ENCODE assay signal across 8 cellular contexts in genomic region chr17:67993998-67994361, GRCh38. TPM values are rescaled to one million over a fixed set of nuclear protein-coding genes. Genes with fewer than 3 reads are reported as not detected.
A peak's percentile ranks its signal among the peaks of the same experiment; 100 is the strongest.
DNase-seq lines count a peak whose midpoint lies in the region; ATAC-seq, FAIRE-seq and TF ChIP-seq lines count a peak whose summit lies in the region.

No MANE protein-coding gene starts in this region.

- no peak for ATAC-seq in activated T-cell treated with anti-CD3 and anti-CD28 coated beads, Interleukin-2, amount 50 U/mL, for 4 hours
- peak; percentile 3; the same call in 1 of the 3 replicates for ATAC-seq in HepG2
- ATAC-seq in GM19397 (IDR thresholded peaks at IDR 0.05; ENCODE audit: unreplicated experiment): no peak

- peak overlapping the region; percentile 89 for H3K27ac ChIP-seq in HepG2 (ENCODE audit: extremely low read length, insufficient read depth, low read length)
- peak overlapping the region; percentile 96 to 99 (median 98) for H3K27ac ChIP-seq in transverse colon

- POLR2A ChIA-PET in MCF 10A (lab: Yijun Ruan, JAX) (interaction anchor here (0.6 to 6.4 kb wide), 21 partner anchors 9 to 1499 kb away, joined by 3 to 84 read pairs (median 5); partner anchors contain the start of genes ABCA5, AMZ2, BPTF and KPNA2), HepG2 (lab: Yijun Ruan, JAX) (interaction anchor here (1.0 to 2.7 kb wide), 6 partner anchors 26 to 1333 kb away, joined by 3 to 25 read pairs (median 6); partner anchors contain the start of genes ABCA5 and KPNA2)

- in situ Hi-C loops in HepG2 (cut with HindIII; ENCODE audit: extremely low pct_ligation_motif_present, low pct_unique_long_range_greater_than_20kb): no loop called here
- in situ Hi-C loops in transverse colon (cut with MboI; ENCODE audit: low pct_ligation_motif_present in 1 of 4, low pct_unique_long_range_greater_than_20kb in 1 of 4, low sequenced_read_pairs in 3 of 4): no loop called here

- TF ChIP-seq POLR2A in HepG2 (IDR thresholded peaks at IDR 0.05; ENCODE audit: insufficient read depth in 1 of 2, low read depth in 2 of 2, low read length in 2 of 2) (no peak), transverse colon (IDR thresholded peaks at IDR 0.05) (no peak)

- H3K27me3 Mint-ChIP-seq in activated T-cell treated with anti-CD3 and anti-CD28 coated beads, Interleukin-2, amount 50 U/mL, for 4 hours (ENCODE audit: low read depth): peaks cover 14% of the 10 kb centered on the region
- no peaks in the 10 kb centered on the region for H3K27me3 Mint-ChIP-seq in MCF 10A (ENCODE audit: insufficient read depth, unreplicated experiment)

- H3K4me3 ChIP-seq in MG63 (peak overlapping the region; percentile 90), HepG2 (replicated peaks in 1 of 3; ENCODE audit: insufficient read depth in 1 of 3, low read depth in 2 of 3, low read length in 3 of 3) (peak overlapping the region; percentile 62 to 89 (median 72)), transverse colon (peak overlapping the region; percentile 61 to 83 (median 82))

- H4K20me1 ChIP-seq in HepG2 (ENCODE audit: insufficient read depth, low read length): no peaks in the 10 kb centered on the region

- DNase-seq in activated T-cell treated with anti-CD3 and anti-CD28 coated beads, Interleukin-2, amount 50 U/mL, for 4 hours: no peak
- DNase-seq in activated T-cell treated with anti-CD3 and anti-CD28 coated beads for 4 hours (no peak), MG63 (no peak), MCF 10A (ENCODE audit: unreplicated experiment) (peak; percentile 33), HepG2 (ENCODE audit: low spot score) (peak; percentile 28), transverse colon (no peak)
- no peak for DNase-seq in stimulated activated naive CD4-positive, alpha-beta T cell treated with Interleukin-2 at 50 U/mL for 16 hours (lab: John Stamatoyannopoulos, UW)

- BruUV-seq in MCF 10A (replicated peaks; lab: Mats Ljungman, UMichigan) (no TSS peak), HepG2 (replicated peaks; lab: Mats Ljungman, UMichigan) (no TSS peak)

- TF ChIP-seq RAD21 in HepG2 (CRISPR knock-in tag; IDR thresholded peaks at IDR 0.05): no peak

- H3K27ac Mint-ChIP-seq in MCF 10A (ENCODE audit: low read depth, unreplicated experiment): peak overlapping the region; percentile 79

- intact Hi-C loops in MCF 10A (cut with micrococcal nuclease): loop anchor here (2.0 to 10.0 kb wide), 2 partner anchors 25 to 111 kb away; no protein-coding TSS in a partner anchor
- intact Hi-C loops in HepG2 (cut with micrococcal nuclease; ENCODE audit: unreplicated experiment): loop anchor here (2.0 kb wide), 1 partner anchor 19 kb away; no protein-coding TSS in a partner anchor
- intact Hi-C loops in transverse colon (cut with DNase I; ENCODE audit: low total_unique reads): no loop called here

- no peaks in the 10 kb centered on the region for H3K9me3 ChIP-seq in MG63
- H3K9me3 ChIP-seq in HepG2 (ENCODE audit: low read length): no peaks in the 10 kb centered on the region
- no peaks in the 10 kb centered on the region for H3K9me3 ChIP-seq in transverse colon

- H3K79me2 ChIP-seq in HepG2 (ENCODE audit: insufficient read depth, low read length): no peaks in the 10 kb centered on the region

- peak overlapping the region; percentile 79 for H3K9ac ChIP-seq in HepG2 (ENCODE audit: insufficient read depth, low read depth, low read length)

- WGBS in HepG2 (ENCODE audit: low lambda C conversion rate): under 1% methylated on average over 21 of the region's 21 CpGs
- WGBS in transverse colon (ENCODE audit: low coverage in 1 of 2), 2 donors: 3 to 4% methylated on average over 8 to 21 of the region's 21 CpGs

- peaks cover 28% of the 10 kb centered on the region for H3K4me1 Mint-ChIP-seq in activated T-cell treated with anti-CD3 and anti-CD28 coated beads, Interleukin-2, amount 50 U/mL, for 4 hours (ENCODE audit: low read depth)
- H3K4me1 Mint-ChIP-seq in MCF 10A (ENCODE audit: insufficient read depth, unreplicated experiment): peaks cover 26% of the 10 kb centered on the region

- H3K36me3 ChIP-seq in MG63 (no peaks in the 10 kb centered on the region; the same call in 1 of the 2 replicates), HepG2 (replicated peaks in 1 of 2; ENCODE audit: control insufficient read depth in 1 of 2, insufficient read depth in 2 of 2, low read length in 2 of 2) (no peaks in the 10 kb centered on the region), transverse colon (no peaks in the 10 kb centered on the region)

- TF ChIP-seq CTCF in MCF 10A (IDR thresholded peaks at IDR 0.05; ENCODE audit: unreplicated experiment): no peak
- TF ChIP-seq CTCF in HepG2 (CRISPR knock-in tag; IDR thresholded peaks at IDR 0.05): no peak
- TF ChIP-seq CTCF in transverse colon (IDR thresholded peaks at IDR 0.05): no peak

- H3K4me2 ChIP-seq in HepG2 (ENCODE audit: low read depth, low read length): peak overlapping the region; percentile 99

- peaks cover 36% of the 10 kb centered on the region for H3K4me1 ChIP-seq in HepG2 (ENCODE audit: insufficient read depth, low read length)
- peaks cover 9 to 28% (median 18%) of the 10 kb centered on the region in 4 donors for H3K4me1 ChIP-seq in transverse colon

- H3K4me3 Mint-ChIP-seq in activated T-cell treated with anti-CD3 and anti-CD28 coated beads, Interleukin-2, amount 50 U/mL, for 4 hours: peak overlapping the region; percentile 80
- peak overlapping the region; percentile 77 for H3K4me3 Mint-ChIP-seq in MCF 10A (ENCODE audit: unreplicated experiment)

- TF ChIP-seq EP300 in HepG2 (IDR thresholded peaks at IDR 0.05; ENCODE audit: low read depth in 2 of 2, low read length in 2 of 2): no peak
- no peak for TF ChIP-seq EP300 in HepG2 (CRISPR knock-in tag; IDR thresholded peaks at IDR 0.05; ENCODE audit: borderline replicate concordance)
- TF ChIP-seq EP300 in transverse colon (IDR thresholded peaks at IDR 0.05; ENCODE audit: low read depth): no peak

- no peak for FAIRE-seq in HepG2 (lab: Jason Lieb, UNC)

- no peaks in the 10 kb centered on the region for H3K36me3 Mint-ChIP-seq in activated T-cell treated with anti-CD3 and anti-CD28 coated beads, Interleukin-2, amount 50 U/mL, for 4 hours (ENCODE audit: insufficient read depth)
- H3K36me3 Mint-ChIP-seq in MCF 10A (ENCODE audit: insufficient read depth, unreplicated experiment): peaks cover 5% of the 10 kb centered on the region

- no peak overlapping the region for H2AFZ ChIP-seq in HepG2 (ENCODE audit: low read length)

- CTCF ChIA-PET in MCF 10A (lab: Yijun Ruan, JAX): no interaction called here
- CTCF ChIA-PET in HepG2 (lab: Yijun Ruan, JAX; ENCODE audit: low intra/inter-chr PET ratio, low total read pairs): no interaction called here

- peaks cover 4% of the 10 kb centered on the region; the same call in 1 of the 2 replicates for H3K27me3 ChIP-seq in MG63
- peaks cover 0 to 7% of the 10 kb centered on the region in 2 experiments; a peak in 1 of 5 replicates for H3K27me3 ChIP-seq in HepG2 (ENCODE audit: control insufficient read depth in 1 of 2, insufficient read depth in 2 of 2, low read length in 2 of 2)
- H3K27me3 ChIP-seq in transverse colon: peaks cover 6% of the 10 kb centered on the region

- H3K9me3 Mint-ChIP-seq in activated T-cell treated with anti-CD3 and anti-CD28 coated beads, Interleukin-2, amount 50 U/mL, for 4 hours: no peaks in the 10 kb centered on the region
- no peaks in the 10 kb centered on the region for H3K9me3 Mint-ChIP-seq in MCF 10A (ENCODE audit: unreplicated experiment)

RNA-seq across cellular contexts. Expression of gene C17orf58, which starts 2.3 kb away (rescaled TPM):
- 10 to 100 TPM; 14.9 to 24.3 (median 19.2) TPM for total RNA-seq in activated T-cell treated with anti-CD3 and anti-CD28 coated beads, Interleukin-2, amount 50 U/mL, for 4 hours
- 5.2 and 21.1 TPM in 2 replicates for total RNA-seq in MG63 (2014; rRNA removed; shearing (Covaris generic); ENCODE audit: low replicate concordance)
- total RNA-seq in MCF 10A (2022) (9.5 and 12.9 TPM in 2 replicates), HepG2 (2016; rRNA removed; fragmentation: Illumina TruSeq; extraction: Trizol) (15.6 and 15.8 TPM in 2 replicates), transverse colon (10 to 100 TPM in 2 of 4 donors, 1 to 10 TPM in 1, under 1 TPM in 1; 0.80 to 19.5 (median 8.1) TPM)
- 12.9 and 19.3 TPM in 2 replicates for total RNA-seq in HepG2 (2016; cell fraction: cytosol; rRNA removed; fragmentation: Illumina TruSeq; extraction: Trizol; ENCODE audit: low read depth)
- total RNA-seq in HepG2 (2016; cell fraction: insoluble cytoplasmic fraction; rRNA removed; fragmentation: Illumina TruSeq; extraction: Trizol): 16.5 and 17.3 TPM in 2 replicates
- total RNA-seq in HepG2 (2016; cell fraction: membrane; rRNA removed; fragmentation: Illumina TruSeq; extraction: Trizol): 26.7 and 28.4 TPM in 2 replicates
- 7.5 and 8.2 TPM in 2 replicates for total RNA-seq in HepG2 (2016; cell fraction: nucleus; rRNA removed; fragmentation: Illumina TruSeq; extraction: Trizol)
- polyA plus RNA-seq in HepG2 (2011; rRNA removed): 14.7 and 15.8 TPM in 2 replicates
- 13.6 and 14.2 TPM in 2 replicates for polyA plus RNA-seq in HepG2 (2011; cell fraction: cytosol; rRNA removed)
- polyA plus RNA-seq in HepG2 (2011; cell fraction: nucleus; rRNA removed): 5.0 and 6.4 TPM in 2 replicates
- 8.2 and 10.9 TPM in 2 replicates for polyA plus RNA-seq in HepG2 (2012)
- polyA plus RNA-seq in HepG2 (2016; cell fraction: cytosol; fragmentation: Illumina TruSeq; extraction: Trizol; ENCODE audit: low read depth): 17.7 and 20.4 TPM in 2 replicates
- polyA plus RNA-seq in HepG2 (2016; cell fraction: insoluble cytoplasmic fraction; fragmentation: Illumina TruSeq; extraction: Trizol; ENCODE audit: low read depth): 19.2 and 21.6 TPM in 2 replicates
- polyA plus RNA-seq in HepG2 (2016; cell fraction: membrane; fragmentation: Illumina TruSeq; extraction: Trizol; ENCODE audit: low read depth): 26.7 and 27.3 TPM in 2 replicates
- 17.0 and 18.8 TPM in 2 replicates for polyA plus RNA-seq in HepG2 (2016; cell fraction: nucleus; fragmentation: Illumina TruSeq; extraction: Trizol; ENCODE audit: insufficient read depth, low read depth)
- polyA minus RNA-seq in HepG2 (2011; rRNA and poly(A)+ RNA removed; ENCODE audit: low replicate concordance): 5.0 and 8.9 TPM in 2 replicates
- 4.3 and 6.3 TPM in 2 replicates for polyA minus RNA-seq in HepG2 (2011; cell fraction: cytosol; rRNA and poly(A)+ RNA removed)
- 2.2 and 3.0 TPM in 2 replicates for polyA minus RNA-seq in HepG2 (2011; cell fraction: nucleus; rRNA and poly(A)+ RNA removed)

RNA-seq across cellular contexts. Expression of gene KPNA2, which starts 41.6 kb away (rescaled TPM):
- 100 to 1,000 TPM; 139 to 140 (median 139) TPM for total RNA-seq in activated T-cell treated with anti-CD3 and anti-CD28 coated beads, Interleukin-2, amount 50 U/mL, for 4 hours
- 187 and 211 TPM in 2 replicates for total RNA-seq in MG63 (2014; rRNA removed; shearing (Covaris generic); ENCODE audit: low replicate concordance)
- total RNA-seq in MCF 10A (2022) (120 and 132 TPM in 2 replicates), HepG2 (2016; rRNA removed; fragmentation: Illumina TruSeq; extraction: Trizol) (305 and 410 TPM in 2 replicates), transverse colon (10 to 100 TPM in 3 of 4 donors, 1 to 10 TPM in 1; 3.4 to 21.5 (median 11.0) TPM)
- total RNA-seq in HepG2 (2016; cell fraction: cytosol; rRNA removed; fragmentation: Illumina TruSeq; extraction: Trizol; ENCODE audit: low read depth): 130 and 151 TPM in 2 replicates
- 293 and 395 TPM in 2 replicates for total RNA-seq in HepG2 (2016; cell fraction: insoluble cytoplasmic fraction; rRNA removed; fragmentation: Illumina TruSeq; extraction: Trizol)
- 181 and 208 TPM in 2 replicates for total RNA-seq in HepG2 (2016; cell fraction: membrane; rRNA removed; fragmentation: Illumina TruSeq; extraction: Trizol)
- total RNA-seq in HepG2 (2016; cell fraction: nucleus; rRNA removed; fragmentation: Illumina TruSeq; extraction: Trizol): 176 and 216 TPM in 2 replicates
- polyA plus RNA-seq in HepG2 (2011; rRNA removed): 76.7 and 111 TPM in 2 replicates
- polyA plus RNA-seq in HepG2 (2011; cell fraction: cytosol; rRNA removed): 89.6 and 93.6 TPM in 2 replicates
- polyA plus RNA-seq in HepG2 (2011; cell fraction: nucleus; rRNA removed): 62.8 and 68.9 TPM in 2 replicates
- 104 and 144 TPM in 2 replicates for polyA plus RNA-seq in HepG2 (2012)
- polyA plus RNA-seq in HepG2 (2016; cell fraction: cytosol; fragmentation: Illumina TruSeq; extraction: Trizol; ENCODE audit: low read depth): 63.3 and 66.0 TPM in 2 replicates
- 396 and 415 TPM in 2 replicates for polyA plus RNA-seq in HepG2 (2016; cell fraction: insoluble cytoplasmic fraction; fragmentation: Illumina TruSeq; extraction: Trizol; ENCODE audit: low read depth)
- polyA plus RNA-seq in HepG2 (2016; cell fraction: membrane; fragmentation: Illumina TruSeq; extraction: Trizol; ENCODE audit: low read depth): 85.9 and 88.8 TPM in 2 replicates
- polyA plus RNA-seq in HepG2 (2016; cell fraction: nucleus; fragmentation: Illumina TruSeq; extraction: Trizol; ENCODE audit: insufficient read depth, low read depth): 251 and 259 TPM in 2 replicates
- 207 and 617 TPM in 2 replicates for polyA minus RNA-seq in HepG2 (2011; rRNA and poly(A)+ RNA removed; ENCODE audit: low replicate concordance)
- polyA minus RNA-seq in HepG2 (2011; cell fraction: cytosol; rRNA and poly(A)+ RNA removed): 122 and 150 TPM in 2 replicates
- polyA minus RNA-seq in HepG2 (2011; cell fraction: nucleus; rRNA and poly(A)+ RNA removed): 120 and 124 TPM in 2 replicates

Comparison
In these comparisons a context has a peak if more than half of its experiments do, and no peak if none do; other contexts are left out.
1. DNase-seq: peak in MCF 10A (single experiment) and HepG2 (single experiment); none in activated T-cell treated with anti-CD3 and anti-CD28 coated beads, Interleukin-2, amount 50 U/mL, for 4 hours (single experiment), activated T-cell treated with anti-CD3 and anti-CD28 coated beads for 4 hours (single experiment), MG63 (single experiment), transverse colon (single experiment) and stimulated activated naive CD4-positive, alpha-beta T cell treated with Interleukin-2 at 50 U/mL for 16 hours (single experiment).
2. Peak in every context shown above with its lines, with median percentiles within 50 percentile points of each other: H3K4me3 ChIP-seq.